Comparison of ENCODE assay signal across 8 cellular contexts in the genomic region with DNA sequence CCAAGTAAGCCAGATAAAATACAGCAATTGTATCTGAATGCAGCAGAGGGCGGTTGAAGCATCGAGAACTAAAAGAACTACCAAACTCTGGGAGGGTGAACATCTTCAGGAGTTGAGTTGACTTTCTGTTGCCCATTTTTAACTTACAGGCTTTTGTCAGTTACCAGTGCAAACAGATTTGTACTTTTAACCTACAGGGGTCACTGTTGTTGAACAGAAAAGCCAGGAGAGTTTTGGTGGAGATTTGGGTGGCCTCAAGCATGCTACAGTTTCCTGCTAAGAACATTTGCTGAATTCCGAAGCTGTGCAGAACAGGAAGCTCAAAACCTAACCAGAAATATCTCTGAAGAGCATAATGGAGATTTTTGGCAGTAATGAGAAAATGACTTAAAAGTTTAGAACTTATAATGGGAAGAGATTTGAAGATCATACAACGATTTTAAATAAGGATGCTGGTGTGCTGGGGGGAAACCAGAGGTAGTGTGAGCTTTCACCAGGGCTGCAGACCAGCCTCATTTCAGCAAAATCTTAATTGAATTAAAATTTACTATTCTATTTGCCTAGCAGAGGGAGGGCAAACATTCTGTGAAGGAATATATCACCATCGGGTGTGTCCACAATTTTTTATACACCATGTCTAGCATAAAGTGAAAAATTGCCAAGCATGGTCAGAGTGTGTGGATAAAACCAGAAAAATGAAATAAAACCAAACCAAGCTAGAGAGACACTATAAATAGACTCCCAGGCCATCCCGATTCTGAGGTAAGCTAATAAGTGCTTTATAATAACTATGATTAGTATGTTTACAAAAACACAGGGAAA.
DNase-seq lines count a peak whose midpoint lies in the region; ATAC-seq lines count a peak whose summit lies in the region.

No MANE protein-coding gene starts in this region.

- ATAC-seq in GM18508 (IDR thresholded peaks at IDR 0.05; ENCODE audit: insufficient read depth, unreplicated experiment) (peak; percentile 86), HG03025 (IDR thresholded peaks at IDR 0.05; ENCODE audit: low FRiP score, unreplicated experiment) (peak; percentile 69), HG02678 (IDR thresholded peaks at IDR 0.05; ENCODE audit: unreplicated experiment) (no peak)

- DNase-seq in AG08395 (ENCODE audit: low spot score) (peak; percentile 70), NOMO-1 treated with dmso at 0.1 percent for 144 hours (lab: John Stamatoyannopoulos, UW; ENCODE audit: unreplicated experiment) (peak; percentile 19), dermis microvascular lymphatic vessel endothelial cell (ENCODE audit: low read depth in 2 of 2) (peak; percentile 5 to 69), medulla oblongata (ENCODE audit: extremely low spot score) (peak; percentile 71)
- no peak for DNase-seq in effector CD8-positive, alpha-beta T cell (lab: John Stamatoyannopoulos, UW)
